In genomic region chr12:112130461-112130998, GRCh38 we compare ENCODE assay signal across 2 cellular contexts.
TF ChIP-seq lines count a peak whose summit lies in the region.

No MANE protein-coding gene starts in this region.

TF ChIP-seq in A549, 52 proteins besides CTCF, POLR2A, EP300 and RAD21:
- no peak for TF ChIP-seq RARB (CRISPR knock-in tag; IDR thresholded peaks at IDR 0.05)
- TF ChIP-seq EHF (CRISPR knock-in tag; IDR thresholded peaks at IDR 0.05), result 0 out of 2 replicates have a peak, but pooled peaks have one; percentile 43

TF ChIP-seq in K562, 482 proteins besides CTCF, POLR2A, EP300 and RAD21 (continues in another document):
- TF ChIP-seq ESRRB (CRISPR knock-in tag; IDR thresholded peaks at IDR 0.05; ENCODE audit: borderline replicate concordance), result no peak
- TF ChIP-seq ZBTB26 (CRISPR knock-in tag; IDR thresholded peaks at IDR 0.05), result no peak
- no peak for TF ChIP-seq ATF2 (CRISPR knock-in tag; IDR thresholded peaks at IDR 0.05)
- TF ChIP-seq NR2C2 (CRISPR knock-in tag; IDR thresholded peaks at IDR 0.05), result no peak
- peak; percentile 36; the same call in 1 of the 2 replicates for TF ChIP-seq NR2C2 (tag; IDR thresholded peaks at IDR 0.05)
- TF ChIP-seq ZNF3 (CRISPR knock-in tag; IDR thresholded peaks at IDR 0.05), result no peak
- no peak for TF ChIP-seq MEF2D (tag; conservative IDR thresholded peaks at IDR 0.05; ENCODE audit: low read depth)
- no peak for TF ChIP-seq MLLT1 (IDR thresholded peaks at IDR 0.05)
- TF ChIP-seq HDAC3 (IDR thresholded peaks at IDR 0.05; ENCODE audit: borderline replicate concordance, partially characterized antibody), result no peak
- TF ChIP-seq ZFP91 (CRISPR knock-in tag; IDR thresholded peaks at IDR 0.05), result no peak
- TF ChIP-seq GTF2E2 (tag; IDR thresholded peaks at IDR 0.05), result no peak
- TF ChIP-seq POLR2B (IDR thresholded peaks at IDR 0.05; ENCODE audit: low read depth, partially characterized antibody), result no peak
- TF ChIP-seq SNRNP70 (optimal IDR thresholded peaks at IDR 0.05; ENCODE audit: low read depth, low read length), result no peak
- TF ChIP-seq ZNF165 (CRISPR knock-in tag; IDR thresholded peaks at IDR 0.05; ENCODE audit: borderline replicate concordance), result no peak
- TF ChIP-seq, protein P1, sequence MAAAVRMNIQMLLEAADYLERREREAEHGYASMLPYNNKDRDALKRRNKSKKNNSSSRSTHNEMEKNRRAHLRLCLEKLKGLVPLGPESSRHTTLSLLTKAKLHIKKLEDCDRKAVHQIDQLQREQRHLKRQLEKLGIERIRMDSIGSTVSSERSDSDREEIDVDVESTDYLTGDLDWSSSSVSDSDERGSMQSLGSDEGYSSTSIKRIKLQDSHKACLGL (CRISPR knock-in tag; IDR thresholded peaks at IDR 0.05; ENCODE audit: borderline replicate concordance, poor library complexity, severe bottlenecking), result no peak
- no peak for TF ChIP-seq POLR3A (IDR thresholded peaks at IDR 0.05; ENCODE audit: borderline replicate concordance, extremely low read depth, insufficient read depth, insufficient read length)
- TF ChIP-seq ZNF518B (CRISPR knock-in tag; IDR thresholded peaks at IDR 0.05), result no peak
- TF ChIP-seq HNRNPLL (IDR thresholded peaks at IDR 0.05; ENCODE audit: low read depth, low read length, poor library complexity, severe bottlenecking), result no peak
- TF ChIP-seq ZFX (CRISPR knock-in tag; IDR thresholded peaks at IDR 0.05), result no peak
- TF ChIP-seq HMGN3 (IDR thresholded peaks at IDR 0.05; ENCODE audit: borderline replicate concordance, extremely low read depth, insufficient read length, low read depth, low read length), result no peak
- TF ChIP-seq ETV6 (IDR thresholded peaks at IDR 0.05; ENCODE audit: borderline replicate concordance in 1 of 2, low read depth in 2 of 2, low read length in 1 of 2), result peak in 1 of 2 experiments; percentile 25; a peak in 1 of 4 replicates
- no peak for TF ChIP-seq ETV6 (CRISPR knock-in tag; IDR thresholded peaks at IDR 0.05; ENCODE audit: borderline replicate concordance)
- TF ChIP-seq KLF1 (tag; IDR thresholded peaks at IDR 0.05), result no peak
- TF ChIP-seq STAT5B (CRISPR knock-in tag; IDR thresholded peaks at IDR 0.05), result no peak
- no peak for TF ChIP-seq BCLAF1 (IDR thresholded peaks at IDR 0.05; ENCODE audit: borderline replicate concordance in 1 of 2, control insufficient read depth in 1 of 2, low read depth in 2 of 2, low read length in 1 of 2)
- no peak for TF ChIP-seq ZNF785 (CRISPR knock-in tag; IDR thresholded peaks at IDR 0.05)
- no peak for TF ChIP-seq ZSCAN32 (CRISPR knock-in tag; IDR thresholded peaks at IDR 0.05)
- TF ChIP-seq, protein P2, sequence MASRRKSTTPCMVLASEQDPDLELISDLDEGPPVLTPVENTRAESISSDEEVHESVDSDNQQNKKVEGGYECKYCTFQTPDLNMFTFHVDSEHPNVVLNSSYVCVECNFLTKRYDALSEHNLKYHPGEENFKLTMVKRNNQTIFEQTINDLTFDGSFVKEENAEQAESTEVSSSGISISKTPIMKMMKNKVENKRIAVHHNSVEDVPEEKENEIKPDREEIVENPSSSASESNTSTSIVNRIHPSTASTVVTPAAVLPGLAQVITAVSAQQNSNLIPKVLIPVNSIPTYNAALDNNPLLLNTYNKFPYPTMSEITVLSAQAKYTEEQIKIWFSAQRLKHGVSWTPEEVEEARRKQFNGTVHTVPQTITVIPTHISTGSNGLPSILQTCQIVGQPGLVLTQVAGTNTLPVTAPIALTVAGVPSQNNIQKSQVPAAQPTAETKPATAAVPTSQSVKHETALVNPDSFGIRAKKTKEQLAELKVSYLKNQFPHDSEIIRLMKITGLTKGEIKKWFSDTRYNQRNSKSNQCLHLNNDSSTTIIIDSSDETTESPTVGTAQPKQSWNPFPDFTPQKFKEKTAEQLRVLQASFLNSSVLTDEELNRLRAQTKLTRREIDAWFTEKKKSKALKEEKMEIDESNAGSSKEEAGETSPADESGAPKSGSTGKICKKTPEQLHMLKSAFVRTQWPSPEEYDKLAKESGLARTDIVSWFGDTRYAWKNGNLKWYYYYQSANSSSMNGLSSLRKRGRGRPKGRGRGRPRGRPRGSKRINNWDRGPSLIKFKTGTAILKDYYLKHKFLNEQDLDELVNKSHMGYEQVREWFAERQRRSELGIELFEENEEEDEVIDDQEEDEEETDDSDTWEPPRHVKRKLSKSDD (conservative IDR thresholded peaks at IDR 0.05; ENCODE audit: low read length), result no peak
- TF ChIP-seq, protein P3, sequence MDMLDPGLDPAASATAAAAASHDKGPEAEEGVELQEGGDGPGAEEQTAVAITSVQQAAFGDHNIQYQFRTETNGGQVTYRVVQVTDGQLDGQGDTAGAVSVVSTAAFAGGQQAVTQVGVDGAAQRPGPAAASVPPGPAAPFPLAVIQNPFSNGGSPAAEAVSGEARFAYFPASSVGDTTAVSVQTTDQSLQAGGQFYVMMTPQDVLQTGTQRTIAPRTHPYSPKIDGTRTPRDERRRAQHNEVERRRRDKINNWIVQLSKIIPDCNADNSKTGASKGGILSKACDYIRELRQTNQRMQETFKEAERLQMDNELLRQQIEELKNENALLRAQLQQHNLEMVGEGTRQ (CRISPR knock-in tag; IDR thresholded peaks at IDR 0.05), result no peak
- TF ChIP-seq KLF6 (CRISPR knock-in tag; IDR thresholded peaks at IDR 0.05; ENCODE audit: borderline replicate concordance), result no peak
- no peak for TF ChIP-seq JUND (IDR thresholded peaks at IDR 0.05; ENCODE audit: borderline replicate concordance, low read depth, low read length)
- TF ChIP-seq JUND (tag; IDR thresholded peaks at IDR 0.05; ENCODE audit: borderline replicate concordance, low read depth, low read length), result no peak; the same call in 2 of the 3 replicates
- TF ChIP-seq PHF8 (IDR thresholded peaks at IDR 0.05; ENCODE audit: borderline replicate concordance, low read length), result no peak
- TF ChIP-seq, protein P4, sequence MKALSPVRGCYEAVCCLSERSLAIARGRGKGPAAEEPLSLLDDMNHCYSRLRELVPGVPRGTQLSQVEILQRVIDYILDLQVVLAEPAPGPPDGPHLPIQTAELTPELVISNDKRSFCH (CRISPR knock-in tag; IDR thresholded peaks at IDR 0.05), result no peak
- TF ChIP-seq, protein P4 (tag; IDR thresholded peaks at IDR 0.05), result no peak
- TF ChIP-seq, protein P5, sequence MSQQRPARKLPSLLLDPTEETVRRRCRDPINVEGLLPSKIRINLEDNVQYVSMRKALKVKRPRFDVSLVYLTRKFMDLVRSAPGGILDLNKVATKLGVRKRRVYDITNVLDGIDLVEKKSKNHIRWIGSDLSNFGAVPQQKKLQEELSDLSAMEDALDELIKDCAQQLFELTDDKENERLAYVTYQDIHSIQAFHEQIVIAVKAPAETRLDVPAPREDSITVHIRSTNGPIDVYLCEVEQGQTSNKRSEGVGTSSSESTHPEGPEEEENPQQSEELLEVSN (IDR thresholded peaks at IDR 0.05; ENCODE audit: borderline replicate concordance in 1 of 2, extremely low read depth in 1 of 2, insufficient read depth in 1 of 2, insufficient read length in 1 of 2, low read depth in 1 of 2, low read length in 1 of 2, poor library complexity in 1 of 2, severe bottlenecking in 1 of 2), result no peak
- no peak for TF ChIP-seq NBN (IDR thresholded peaks at IDR 0.05; ENCODE audit: low read depth)
- no peak for TF ChIP-seq ZNF778 (CRISPR knock-in tag; IDR thresholded peaks at IDR 0.05)
- no peak for TF ChIP-seq RBM34 (IDR thresholded peaks at IDR 0.05; ENCODE audit: borderline replicate concordance, insufficient read depth, low read length)
- TF ChIP-seq NR4A1 (CRISPR knock-in tag; IDR thresholded peaks at IDR 0.05), result no peak
- TF ChIP-seq NR4A1 (tag; IDR thresholded peaks at IDR 0.05), result no peak
- TF ChIP-seq CCAR2 (IDR thresholded peaks at IDR 0.05; ENCODE audit: low read depth, low read length), result no peak
- 0 out of 2 replicates have a peak, but pooled peaks have one; percentile 26 for TF ChIP-seq EP400 (IDR thresholded peaks at IDR 0.05)
- TF ChIP-seq SPI1 (IDR thresholded peaks at IDR 0.05; ENCODE audit: borderline replicate concordance, low read depth, low read length), result no peak
- TF ChIP-seq GABPA (tag; conservative IDR thresholded peaks at IDR 0.05; ENCODE audit: low read depth), result peak; percentile 38; the same call in 1 of the 2 replicates
- peak in 1 of 2 experiments; percentile 28; a peak in 1 of 4 replicates for TF ChIP-seq ARNT (IDR thresholded peaks at IDR 0.05)
- TF ChIP-seq CHD4 (IDR thresholded peaks at IDR 0.05; ENCODE audit: insufficient read depth, insufficient replicate concordance, low read depth, low read length, poor library complexity, severe bottlenecking), result no peak
